ENCODE assay signal across 1 cellular context in genomic region chr11:114315749-114316368, GRCh38.
TF ChIP-seq lines count a peak whose summit lies in the region.

No MANE protein-coding gene starts in this region.

TF ChIP-seq in HepG2, 621 proteins besides CTCF, POLR2A, EP300 and RAD21 (continued from another document):
- TF ChIP-seq ZNF574 (CRISPR knock-in tag; IDR thresholded peaks at IDR 0.05) (peak; percentile 15; the same call in 1 of the 2 replicates), AHDC1 (CRISPR knock-in tag; IDR thresholded peaks at IDR 0.05; ENCODE audit: borderline replicate concordance) (peak; percentile 90; the same call in 1 of the 2 replicates), HNRNPUL1 (IDR thresholded peaks at IDR 0.05; ENCODE audit: low read depth, low read length) (no peak), ARID4A (CRISPR knock-in tag; IDR thresholded peaks at IDR 0.05; ENCODE audit: borderline replicate concordance) (peak; percentile 23; the same call in 1 of the 2 replicates), ELF1 (CRISPR knock-in tag; IDR thresholded peaks at IDR 0.05) (no peak), HIC2 (CRISPR knock-in tag; IDR thresholded peaks at IDR 0.05; ENCODE audit: low read depth) (no peak), ZNF878 (CRISPR knock-in tag; IDR thresholded peaks at IDR 0.05) (peak; percentile 76; the same call in 1 of the 2 replicates), ZNF33B (CRISPR knock-in tag; IDR thresholded peaks at IDR 0.05) (no peak)
